ENCODE assay signal across 7 cellular contexts in the genomic region with DNA sequence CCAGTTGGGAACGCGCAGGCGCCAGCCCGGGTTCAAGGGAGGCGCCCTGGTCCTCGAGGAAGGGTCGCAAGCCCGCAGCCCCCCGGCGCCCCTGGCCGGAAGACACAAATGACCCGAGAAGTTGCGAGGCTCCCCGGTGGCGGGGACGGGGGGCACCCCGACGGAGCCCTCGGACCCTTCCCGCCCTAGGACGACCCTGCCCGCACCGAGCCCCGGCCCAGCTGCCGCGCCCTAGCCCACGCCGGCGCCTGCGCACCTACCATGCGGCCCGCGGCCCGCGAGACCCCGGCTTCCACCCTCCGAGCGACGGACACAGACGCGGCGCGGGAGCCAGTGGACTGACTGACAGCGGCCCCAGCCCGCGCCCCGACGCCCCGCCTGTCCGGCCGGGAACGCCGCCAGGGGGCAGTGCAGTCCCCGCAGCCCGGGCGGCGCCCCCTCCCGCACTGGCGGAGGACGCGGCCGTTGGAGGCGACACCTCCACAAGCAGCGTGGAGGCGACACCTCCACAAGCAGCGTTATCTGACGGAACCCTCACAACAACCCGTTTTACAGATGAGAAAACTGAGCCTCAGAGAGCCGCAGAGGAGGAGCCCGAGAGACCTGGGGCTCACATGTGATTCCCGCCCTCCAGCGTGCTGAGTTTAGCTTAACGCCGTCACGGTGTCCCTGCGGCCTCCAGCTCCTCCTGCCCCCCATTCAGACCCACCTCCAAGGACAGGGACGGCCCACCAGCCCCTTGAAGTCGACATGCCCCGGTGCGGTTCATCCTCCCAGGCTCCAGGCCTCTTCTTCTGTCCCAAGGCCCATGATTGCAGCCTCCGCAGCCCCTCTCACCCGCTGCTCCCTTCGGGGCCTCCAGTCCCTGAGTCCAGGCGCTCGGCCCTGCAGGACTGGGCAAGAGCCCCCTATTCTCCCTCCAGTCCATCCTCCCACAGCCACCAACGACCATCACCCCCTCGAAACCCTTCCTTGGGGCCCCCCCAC. TPM values are rescaled to one million over a fixed set of nuclear protein-coding genes. Genes with fewer than 3 reads are reported as not detected.
DNase-seq lines count a peak whose midpoint lies in the region; ATAC-seq and TF ChIP-seq lines count a peak whose summit lies in the region.

Gene NMUR1, minus strand, starts transcription at position 347 of the 987 bp plus-strand sequence. Its CDS starts 84 bp downstream, at position 263.

- 22 to 24% methylated on average over 42 to 87 of the region's 87 CpGs for WGBS in endodermal cell (ENCODE audit: insufficient coverage in 1 of 2, insufficient read length in 1 of 2), 2 experiments

- no peak within 1 kb of the TSS for H3K4me3 ChIP-seq in endodermal cell (ENCODE audit: low read length)

- CTCF ChIA-PET in activated CD8-positive, alpha-beta T cell treated with anti-CD3 and anti-CD28 coated beads for 36 hours (lab: Charles Lee): interaction anchor here (0.6 to 5.9 kb wide), 16 partner anchors 9 to 120 kb away, joined by 3 to 64 read pairs (median 4); no protein-coding TSS in a partner anchor

- peak within 1 kb of the TSS; percentile 19 for H3K4me3 Mint-ChIP-seq in activated CD8-positive, alpha-beta T cell treated with anti-CD3 and anti-CD28 coated beads for 36 hours
- no peak within 1 kb of the TSS for H3K4me3 Mint-ChIP-seq in endodermal cell
- H3K4me3 Mint-ChIP-seq in naive thymus-derived CD8-positive, alpha-beta T cell: peak within 1 kb of the TSS; percentile 24 to 83 (median 65)
- H3K4me3 Mint-ChIP-seq in stimulated activated naive B cell treated with anti-CD40 and anti-IgM and Interleukin-4, amounts not matched to agents 10 μg/mL and 1 μg/mL and 100 μg/mL, for 72 hours: peak within 1 kb of the TSS; percentile 40 to 66

- peak; percentile 76 for ATAC-seq in GM19025 (IDR thresholded peaks at IDR 0.05; ENCODE audit: low read depth, unreplicated experiment)
- peak; percentile 94 for ATAC-seq in activated CD8-positive, alpha-beta T cell treated with anti-CD3 and anti-CD28 coated beads for 36 hours
- peak; percentile 88 to 98 for ATAC-seq in naive thymus-derived CD8-positive, alpha-beta T cell
- ATAC-seq in stimulated activated naive B cell treated with anti-CD40 and anti-IgM and Interleukin-4, amounts not matched to agents 10 μg/mL and 1 μg/mL and 100 μg/mL, for 72 hours (replicated peaks): peak; percentile 92 to 96

- no peaks in the 10 kb centered on the region for H3K9me3 Mint-ChIP-seq in activated CD8-positive, alpha-beta T cell treated with anti-CD3 and anti-CD28 coated beads for 36 hours
- H3K9me3 Mint-ChIP-seq in endodermal cell: no peaks in the 10 kb centered on the region
- no peaks in the 10 kb centered on the region for H3K9me3 Mint-ChIP-seq in naive thymus-derived CD8-positive, alpha-beta T cell
- H3K9me3 Mint-ChIP-seq in stimulated activated naive B cell treated with anti-CD40 and anti-IgM and Interleukin-4, amounts not matched to agents 10 μg/mL and 1 μg/mL and 100 μg/mL, for 72 hours: no peaks in the 10 kb centered on the region

- intact Hi-C loops in activated CD8-positive, alpha-beta T cell treated with anti-CD3 and anti-CD28 coated beads for 36 hours (cut with micrococcal nuclease): no loop called here

- no peaks in the 10 kb centered on the region for H3K9me3 ChIP-seq in endodermal cell (ENCODE audit: control insufficient read depth, low read length)

- no peak within 1 kb of the TSS for H3K27ac Mint-ChIP-seq in activated CD8-positive, alpha-beta T cell treated with anti-CD3 and anti-CD28 coated beads for 36 hours
- H3K27ac Mint-ChIP-seq in endodermal cell: no peak within 1 kb of the TSS
- H3K27ac Mint-ChIP-seq in naive thymus-derived CD8-positive, alpha-beta T cell: peak within 1 kb of the TSS in 7 of 10 donors; percentile 21 to 86 (median 65)
- peak within 1 kb of the TSS; percentile 83 for H3K27ac Mint-ChIP-seq in stimulated activated naive B cell treated with anti-CD40 and anti-IgM and Interleukin-4, amounts not matched to agents 10 μg/mL and 1 μg/mL and 100 μg/mL, for 72 hours

- H3K27me3 Mint-ChIP-seq in activated CD8-positive, alpha-beta T cell treated with anti-CD3 and anti-CD28 coated beads for 36 hours: peaks cover 19% of the 10 kb centered on the region
- H3K27me3 Mint-ChIP-seq in endodermal cell (ENCODE audit: insufficient read depth): peaks cover 47% of the 10 kb centered on the region
- peaks cover 5 to 16% (median 8%) of the 10 kb centered on the region in 5 donors for H3K27me3 Mint-ChIP-seq in naive thymus-derived CD8-positive, alpha-beta T cell
- peaks cover 35 to 39% of the 10 kb centered on the region in 2 donors for H3K27me3 Mint-ChIP-seq in stimulated activated naive B cell treated with anti-CD40 and anti-IgM and Interleukin-4, amounts not matched to agents 10 μg/mL and 1 μg/mL and 100 μg/mL, for 72 hours

- H3K4me1 ChIP-seq in endodermal cell (ENCODE audit: control insufficient read depth, insufficient read depth, low read length): peaks cover 11% of the 10 kb centered on the region

- peaks cover 37% of the 10 kb centered on the region for H3K27me3 ChIP-seq in endodermal cell (ENCODE audit: control insufficient read depth, insufficient read depth, low read length, poor library complexity, severe bottlenecking)

- no peaks in the 10 kb centered on the region for H3K36me3 Mint-ChIP-seq in activated CD8-positive, alpha-beta T cell treated with anti-CD3 and anti-CD28 coated beads for 36 hours (ENCODE audit: low read depth)
- no peaks in the 10 kb centered on the region for H3K36me3 Mint-ChIP-seq in endodermal cell (ENCODE audit: low read depth)
- H3K36me3 Mint-ChIP-seq in naive thymus-derived CD8-positive, alpha-beta T cell: no peaks in the 10 kb centered on the region
- H3K36me3 Mint-ChIP-seq in stimulated activated naive B cell treated with anti-CD40 and anti-IgM and Interleukin-4, amounts not matched to agents 10 μg/mL and 1 μg/mL and 100 μg/mL, for 72 hours: no peaks in the 10 kb centered on the region

- no peak within 1 kb of the TSS for H3K27ac ChIP-seq in endodermal cell (ENCODE audit: low read depth, low read length)

- peaks cover 13% of the 10 kb centered on the region for H3K4me1 Mint-ChIP-seq in activated CD8-positive, alpha-beta T cell treated with anti-CD3 and anti-CD28 coated beads for 36 hours (ENCODE audit: low read depth)
- H3K4me1 Mint-ChIP-seq in endodermal cell: peaks cover 11% of the 10 kb centered on the region
- peaks cover 9 to 46% (median 24%) of the 10 kb centered on the region in 4 donors for H3K4me1 Mint-ChIP-seq in naive thymus-derived CD8-positive, alpha-beta T cell
- H3K4me1 Mint-ChIP-seq in stimulated activated naive B cell treated with anti-CD40 and anti-IgM and Interleukin-4, amounts not matched to agents 10 μg/mL and 1 μg/mL and 100 μg/mL, for 72 hours: peaks cover 12 to 16% of the 10 kb centered on the region in 2 donors

- DNase-seq in activated CD8-positive, alpha-beta T cell treated with anti-CD3 and anti-CD28 coated beads for 36 hours: peak; percentile 70
- DNase-seq in endodermal cell: peak; percentile 88
- DNase-seq in naive thymus-derived CD8-positive, alpha-beta T cell: peak; percentile 44 to 76 (median 70)
- peak; percentile 55 for DNase-seq in stimulated activated naive B cell treated with anti-CD40 and anti-IgM and Interleukin-4, amounts not matched to agents 10 μg/mL and 1 μg/mL and 100 μg/mL, for 72 hours
- no peak for DNase-seq in HPDE6-E6E7 (ENCODE audit: extremely low spot score)

- POLR2A ChIA-PET in activated CD8-positive, alpha-beta T cell treated with anti-CD3 and anti-CD28 coated beads for 36 hours (lab: Charles Lee): interaction anchor here (0.7 to 1.2 kb wide), 2 partner anchors 8 to 9 kb away, joined by 3 to 4 read pairs; no protein-coding TSS in a partner anchor
- POLR2A ChIA-PET in naive thymus-derived CD8-positive, alpha-beta T cell (lab: Charles Lee): no interaction called here

- TF ChIP-seq CTCF in LNCAP (IDR thresholded peaks at IDR 0.05): peak; percentile 65
- TF ChIP-seq CTCF in activated CD8-positive, alpha-beta T cell treated with anti-CD3 and anti-CD28 coated beads for 36 hours (IDR thresholded peaks at IDR 0.05): peak; percentile 98
- TF ChIP-seq CTCF in endodermal cell (conservative IDR thresholded peaks at IDR 0.05): peak; percentile 96

- H3K36me3 ChIP-seq in endodermal cell (ENCODE audit: control insufficient read depth, insufficient read depth, low read length): no peaks in the 10 kb centered on the region

- no peak within 1 kb of the TSS for H3K9ac ChIP-seq in endodermal cell (ENCODE audit: extremely low read depth, low read length, poor library complexity, severe bottlenecking)

RNA-seq across cellular contexts. Expression of gene NMUR1, which starts in this region (rescaled TPM):
- under 1 TPM in 1 of 2 experiments, not detected in 1; 0.09 TPM for total RNA-seq in activated CD8-positive, alpha-beta T cell treated with anti-CD3 and anti-CD28 coated beads for 36 hours
- under 1 TPM; 0.07 to 0.29 TPM for total RNA-seq in endodermal cell
- polyA plus RNA-seq in endodermal cell (2013, experiment 1 of 2): 0.50 TPM
- 0.25 TPM for polyA plus RNA-seq in endodermal cell (2013, experiment 2 of 2)
- under 1 TPM in 1 of 2 experiments, not detected in 1; 0.10 TPM for total RNA-seq in naive thymus-derived CD8-positive, alpha-beta T cell
- polyA plus RNA-seq in naive thymus-derived CD8-positive, alpha-beta T cell: 1 to 10 TPM in 1 of 3 donors, under 1 TPM in 2; 0.07 to 3.7 (median 0.17) TPM

Comparison
In these comparisons a context has a peak if more than half of its experiments do, and no peak if none do; other contexts are left out.
1. Peak in DNase-seq and ATAC-seq in activated CD8-positive, alpha-beta T cell treated with anti-CD3 and anti-CD28 coated beads for 36 hours; RNA of the gene not detected or under 1 TPM.
2. Peak in DNase-seq in endodermal cell; RNA of the gene not detected or under 1 TPM.
3. H3K27ac Mint-ChIP-seq: peak in naive thymus-derived CD8-positive, alpha-beta T cell (7 of 10) and stimulated activated naive B cell treated with anti-CD40 and anti-IgM and Interleukin-4, amounts not matched to agents 10 μg/mL and 1 μg/mL and 100 μg/mL, for 72 hours (single experiment); none in activated CD8-positive, alpha-beta T cell treated with anti-CD3 and anti-CD28 coated beads for 36 hours (single experiment) and endodermal cell (single experiment).
4. Peak in every context shown above with its lines, with median percentiles within 50 percentile points of each other: ATAC-seq and CTCF ChIP-seq.